In genomic region chr17:50148226-50149098, GRCh38 we compare ENCODE assay signal across 1 cellular context.
A peak's percentile ranks its signal among the peaks of the same experiment; 100 is the strongest.
TF ChIP-seq lines count a peak whose summit lies in the region.

No MANE protein-coding gene starts in this region.

TF ChIP-seq in HEK293, 187 proteins besides CTCF, POLR2A, EP300 and RAD21 (continued from another document and continues in another):
- TF ChIP-seq, protein P1, sequence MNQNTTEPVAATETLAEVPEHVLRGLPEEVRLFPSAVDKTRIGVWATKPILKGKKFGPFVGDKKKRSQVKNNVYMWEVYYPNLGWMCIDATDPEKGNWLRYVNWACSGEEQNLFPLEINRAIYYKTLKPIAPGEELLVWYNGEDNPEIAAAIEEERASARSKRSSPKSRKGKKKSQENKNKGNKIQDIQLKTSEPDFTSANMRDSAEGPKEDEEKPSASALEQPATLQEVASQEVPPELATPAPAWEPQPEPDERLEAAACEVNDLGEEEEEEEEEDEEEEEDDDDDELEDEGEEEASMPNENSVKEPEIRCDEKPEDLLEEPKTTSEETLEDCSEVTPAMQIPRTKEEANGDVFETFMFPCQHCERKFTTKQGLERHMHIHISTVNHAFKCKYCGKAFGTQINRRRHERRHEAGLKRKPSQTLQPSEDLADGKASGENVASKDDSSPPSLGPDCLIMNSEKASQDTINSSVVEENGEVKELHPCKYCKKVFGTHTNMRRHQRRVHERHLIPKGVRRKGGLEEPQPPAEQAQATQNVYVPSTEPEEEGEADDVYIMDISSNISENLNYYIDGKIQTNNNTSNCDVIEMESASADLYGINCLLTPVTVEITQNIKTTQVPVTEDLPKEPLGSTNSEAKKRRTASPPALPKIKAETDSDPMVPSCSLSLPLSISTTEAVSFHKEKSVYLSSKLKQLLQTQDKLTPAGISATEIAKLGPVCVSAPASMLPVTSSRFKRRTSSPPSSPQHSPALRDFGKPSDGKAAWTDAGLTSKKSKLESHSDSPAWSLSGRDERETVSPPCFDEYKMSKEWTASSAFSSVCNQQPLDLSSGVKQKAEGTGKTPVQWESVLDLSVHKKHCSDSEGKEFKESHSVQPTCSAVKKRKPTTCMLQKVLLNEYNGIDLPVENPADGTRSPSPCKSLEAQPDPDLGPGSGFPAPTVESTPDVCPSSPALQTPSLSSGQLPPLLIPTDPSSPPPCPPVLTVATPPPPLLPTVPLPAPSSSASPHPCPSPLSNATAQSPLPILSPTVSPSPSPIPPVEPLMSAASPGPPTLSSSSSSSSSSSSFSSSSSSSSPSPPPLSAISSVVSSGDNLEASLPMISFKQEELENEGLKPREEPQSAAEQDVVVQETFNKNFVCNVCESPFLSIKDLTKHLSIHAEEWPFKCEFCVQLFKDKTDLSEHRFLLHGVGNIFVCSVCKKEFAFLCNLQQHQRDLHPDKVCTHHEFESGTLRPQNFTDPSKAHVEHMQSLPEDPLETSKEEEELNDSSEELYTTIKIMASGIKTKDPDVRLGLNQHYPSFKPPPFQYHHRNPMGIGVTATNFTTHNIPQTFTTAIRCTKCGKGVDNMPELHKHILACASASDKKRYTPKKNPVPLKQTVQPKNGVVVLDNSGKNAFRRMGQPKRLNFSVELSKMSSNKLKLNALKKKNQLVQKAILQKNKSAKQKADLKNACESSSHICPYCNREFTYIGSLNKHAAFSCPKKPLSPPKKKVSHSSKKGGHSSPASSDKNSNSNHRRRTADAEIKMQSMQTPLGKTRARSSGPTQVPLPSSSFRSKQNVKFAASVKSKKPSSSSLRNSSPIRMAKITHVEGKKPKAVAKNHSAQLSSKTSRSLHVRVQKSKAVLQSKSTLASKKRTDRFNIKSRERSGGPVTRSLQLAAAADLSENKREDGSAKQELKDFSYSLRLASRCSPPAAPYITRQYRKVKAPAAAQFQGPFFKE (tag by site-specific recombination; IDR thresholded peaks at IDR 0.05; ENCODE audit: borderline replicate concordance), result no peak
- TF ChIP-seq ZFP41 (tag by site-specific recombination; IDR thresholded peaks at IDR 0.05; ENCODE audit: borderline replicate concordance) (no peak), ZNF423 (tag by site-specific recombination; IDR thresholded peaks at IDR 0.05) (0 out of 2 replicates have a peak, but pooled peaks have one; percentile 14), ZNF549 (tag by site-specific recombination; IDR thresholded peaks at IDR 0.05) (no peak), ZNF214 (tag by site-specific recombination; IDR thresholded peaks at IDR 0.05; ENCODE audit: borderline replicate concordance) (no peak), ZNF837 (tag by site-specific recombination; IDR thresholded peaks at IDR 0.05) (no peak), ZNF169 (tag by site-specific recombination; IDR thresholded peaks at IDR 0.05) (no peak), ZNF513 (tag by site-specific recombination; IDR thresholded peaks at IDR 0.05) (no peak), ZNF544 (tag by site-specific recombination; IDR thresholded peaks at IDR 0.05) (no peak), ZNF664 (tag by site-specific recombination; IDR thresholded peaks at IDR 0.05) (no peak), REPIN1 (tag by site-specific recombination; IDR thresholded peaks at IDR 0.05; ENCODE audit: low read depth) (no peak), ZFP3 (tag by site-specific recombination; IDR thresholded peaks at IDR 0.05; ENCODE audit: low read depth) (no peak), ZNF558 (tag by site-specific recombination; IDR thresholded peaks at IDR 0.05) (no peak), ZBTB8A (tag by site-specific recombination; IDR thresholded peaks at IDR 0.05) (no peak), KLF9 (tag by site-specific recombination; IDR thresholded peaks at IDR 0.05; ENCODE audit: low read depth) (peak; percentile 91), ZNF16 (tag by site-specific recombination; IDR thresholded peaks at IDR 0.05; ENCODE audit: low read depth) (no peak), ZNF175 (tag by site-specific recombination; IDR thresholded peaks at IDR 0.05) (no peak), ZSCAN4 (tag by site-specific recombination; IDR thresholded peaks at IDR 0.05) (no peak), ZNF280D (tag by site-specific recombination; IDR thresholded peaks at IDR 0.05) (no peak), ZNF518A (tag by site-specific recombination; conservative IDR thresholded peaks at IDR 0.05; ENCODE audit: low read depth) (no peak), REST (tag by site-specific recombination; IDR thresholded peaks at IDR 0.05) (no peak), ZNF600 (tag by site-specific recombination; IDR thresholded peaks at IDR 0.05) (no peak), SP7 (tag by site-specific recombination; IDR thresholded peaks at IDR 0.05) (peak; percentile 77), ZNF791 (tag by site-specific recombination; IDR thresholded peaks at IDR 0.05) (no peak)
- TF ChIP-seq, protein P2, sequence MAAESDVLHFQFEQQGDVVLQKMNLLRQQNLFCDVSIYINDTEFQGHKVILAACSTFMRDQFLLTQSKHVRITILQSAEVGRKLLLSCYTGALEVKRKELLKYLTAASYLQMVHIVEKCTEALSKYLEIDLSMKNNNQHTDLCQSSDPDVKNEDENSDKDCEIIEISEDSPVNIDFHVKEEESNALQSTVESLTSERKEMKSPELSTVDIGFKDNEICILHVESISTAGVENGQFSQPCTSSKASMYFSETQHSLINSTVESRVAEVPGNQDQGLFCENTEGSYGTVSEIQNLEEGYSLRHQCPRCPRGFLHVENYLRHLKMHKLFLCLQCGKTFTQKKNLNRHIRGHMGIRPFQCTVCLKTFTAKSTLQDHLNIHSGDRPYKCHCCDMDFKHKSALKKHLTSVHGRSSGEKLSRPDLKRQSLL (tag by site-specific recombination; IDR thresholded peaks at IDR 0.05), result no peak
- TF ChIP-seq, protein P3, sequence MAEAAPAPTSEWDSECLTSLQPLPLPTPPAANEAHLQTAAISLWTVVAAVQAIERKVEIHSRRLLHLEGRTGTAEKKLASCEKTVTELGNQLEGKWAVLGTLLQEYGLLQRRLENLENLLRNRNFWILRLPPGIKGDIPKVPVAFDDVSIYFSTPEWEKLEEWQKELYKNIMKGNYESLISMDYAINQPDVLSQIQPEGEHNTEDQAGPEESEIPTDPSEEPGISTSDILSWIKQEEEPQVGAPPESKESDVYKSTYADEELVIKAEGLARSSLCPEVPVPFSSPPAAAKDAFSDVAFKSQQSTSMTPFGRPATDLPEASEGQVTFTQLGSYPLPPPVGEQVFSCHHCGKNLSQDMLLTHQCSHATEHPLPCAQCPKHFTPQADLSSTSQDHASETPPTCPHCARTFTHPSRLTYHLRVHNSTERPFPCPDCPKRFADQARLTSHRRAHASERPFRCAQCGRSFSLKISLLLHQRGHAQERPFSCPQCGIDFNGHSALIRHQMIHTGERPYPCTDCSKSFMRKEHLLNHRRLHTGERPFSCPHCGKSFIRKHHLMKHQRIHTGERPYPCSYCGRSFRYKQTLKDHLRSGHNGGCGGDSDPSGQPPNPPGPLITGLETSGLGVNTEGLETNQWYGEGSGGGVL (tag by site-specific recombination; IDR thresholded peaks at IDR 0.05), result peak; percentile 78
- TF ChIP-seq, protein P4, sequence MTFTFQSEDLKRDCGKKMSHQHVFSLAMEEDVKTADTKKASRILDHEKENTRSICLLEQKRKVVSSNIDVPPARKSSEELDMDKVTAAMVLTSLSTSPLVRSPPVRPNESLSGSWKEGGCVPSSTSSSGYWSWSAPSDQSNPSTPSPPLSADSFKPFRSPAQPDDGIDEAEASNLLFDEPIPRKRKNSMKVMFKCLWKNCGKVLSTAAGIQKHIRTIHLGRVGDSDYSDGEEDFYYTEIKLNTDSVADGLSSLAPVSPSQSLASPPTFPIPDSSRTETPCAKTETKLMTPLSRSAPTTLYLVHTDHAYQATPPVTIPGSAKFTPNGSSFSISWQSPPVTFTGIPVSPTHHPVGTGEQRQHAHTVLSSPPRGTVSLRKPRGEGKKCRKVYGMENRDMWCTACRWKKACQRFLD (tag by site-specific recombination; IDR thresholded peaks at IDR 0.05), result no peak
